Comparison of ENCODE assay signal across 8 cellular contexts in the genomic region with DNA sequence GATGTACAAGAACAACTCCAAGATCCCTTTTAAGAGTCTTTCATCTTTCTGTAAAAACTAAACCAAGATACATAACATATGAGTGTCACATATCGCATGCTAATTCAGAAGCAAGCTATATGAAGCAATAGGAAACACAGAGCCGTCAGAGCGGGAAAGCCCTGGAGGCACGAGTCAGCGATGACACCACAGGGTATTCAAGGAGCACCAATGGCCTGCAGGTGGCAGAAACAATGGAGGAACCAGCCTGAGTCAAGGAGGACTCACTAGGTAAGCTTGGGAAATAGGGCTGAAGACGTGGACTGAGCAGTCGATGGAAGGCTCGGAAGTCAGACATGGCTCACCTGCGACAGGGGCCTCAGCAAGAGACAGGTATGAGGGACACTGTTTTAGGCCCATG.
DNase-seq lines count a peak whose midpoint lies in the region; ATAC-seq and TF ChIP-seq lines count a peak whose summit lies in the region.

No MANE protein-coding gene starts in this region.

- no peak overlapping the region for H2AFZ ChIP-seq in GM23338

- intact Hi-C loops in mucosa of descending colon (cut with DNase I, micrococcal nuclease) = no loop called here

- DNase-seq in GM23338 (ENCODE audit: low spot score) = peak; percentile 59
- peak; percentile 56 for DNase-seq in SIG-M5 (lab: John Stamatoyannopoulos, UW)
- DNase-seq in adipocyte (ENCODE audit: low read depth) = peak; percentile 37
- peak in 1 of 3 donors; percentile 64 for DNase-seq in mucosa of descending colon
- no peak for DNase-seq in DMS153 treated with DMSO at 0.1 percent for 48 hours (lab: John Stamatoyannopoulos, UW; ENCODE audit: unreplicated experiment)
- no peak for DNase-seq in G401 (ENCODE audit: low spot score)

- in situ Hi-C loops in G401 (cut with HindIII; ENCODE audit: low sequenced_read_pairs) = no loop called here

- H3K4me2 ChIP-seq in GM23338 = peak overlapping the region; percentile 27; the same call in 1 of the 2 replicates

- H4K20me1 ChIP-seq in GM23338 (replicated peaks; ENCODE audit: insufficient read depth) = peaks cover 6% of the 10 kb centered on the region

- H3K27me3 ChIP-seq in GM23338 (ENCODE audit: insufficient read depth) (no peaks in the 10 kb centered on the region), adipocyte (replicated peaks; ENCODE audit: control insufficient read depth, insufficient read depth, low read length) (no peaks in the 10 kb centered on the region)

- no peak overlapping the region for H3K4me3 ChIP-seq in GM23338
- H3K4me3 ChIP-seq in adipocyte (ENCODE audit: low read length) = no peak overlapping the region
- H3K4me3 ChIP-seq in mucosa of descending colon = no peak overlapping the region

- no peaks in the 10 kb centered on the region; the same call in 2 of the 3 replicates for H3K36me3 Mint-ChIP-seq in GM23338 (ENCODE audit: low read depth)

- no peaks in the 10 kb centered on the region for H3K9me2 ChIP-seq in GM23338 (ENCODE audit: insufficient read depth)

- peaks cover 23% of the 10 kb centered on the region for H3K4me1 ChIP-seq in GM23338 (ENCODE audit: insufficient read depth)
- H3K4me1 ChIP-seq in adipocyte (ENCODE audit: control insufficient read depth, insufficient read depth, low read length) = peaks cover 17% of the 10 kb centered on the region
- peaks cover 24% of the 10 kb centered on the region for H3K4me1 ChIP-seq in mucosa of descending colon (ENCODE audit: low read depth)

- H3F3A ChIP-seq in GM23338 (replicated peaks; ENCODE audit: low read depth) = no peaks in the 10 kb centered on the region

- no peak overlapping the region for H3K4me3 Mint-ChIP-seq in GM23338

- H3K79me2 ChIP-seq in GM23338 (replicated peaks; ENCODE audit: insufficient read depth) = peaks cover 28% of the 10 kb centered on the region

- H3K4me1 Mint-ChIP-seq in GM23338 = peaks cover 54% of the 10 kb centered on the region

- H3K36me3 ChIP-seq in GM23338 (ENCODE audit: insufficient read depth) (no peaks in the 10 kb centered on the region), adipocyte (ENCODE audit: control insufficient read depth, insufficient read depth, low read length, severe bottlenecking) (no peaks in the 10 kb centered on the region), mucosa of descending colon (ENCODE audit: low read depth) (no peaks in the 10 kb centered on the region)

- no peak overlapping the region for H3K27ac ChIP-seq in GM23338 (ENCODE audit: low read depth)

- H3K9ac ChIP-seq in adipocyte (ENCODE audit: low read length) = no peak overlapping the region

- peak; percentile 62 for ATAC-seq in GM23338
- ATAC-seq in mucosa of descending colon = peak; percentile 41
- ATAC-seq in HG03442 (IDR thresholded peaks at IDR 0.05; ENCODE audit: unreplicated experiment) = no peak
- ATAC-seq in GM21786 (IDR thresholded peaks at IDR 0.05; ENCODE audit: unreplicated experiment) = no peak

- no peak overlapping the region for H3K27ac Mint-ChIP-seq in GM23338

- no peaks in the 10 kb centered on the region for H3K9me3 Mint-ChIP-seq in GM23338

- peaks cover 8% of the 10 kb centered on the region for H3K27me3 Mint-ChIP-seq in GM23338 (ENCODE audit: insufficient read depth, low read depth, poor library complexity)

- TF ChIP-seq CTCF in GM23338 (conservative IDR thresholded peaks at IDR 0.05; ENCODE audit: low read depth in 2 of 2) = peak in 1 of 2 experiments; percentile 49; a peak in 2 of 4 replicates
- no peak for TF ChIP-seq CTCF in mucosa of descending colon (IDR thresholded peaks at IDR 0.05)

- H3K9me3 ChIP-seq in adipocyte (ENCODE audit: control insufficient read depth, low read length) = no peaks in the 10 kb centered on the region
- H3K9me3 ChIP-seq in mucosa of descending colon = no peaks in the 10 kb centered on the region

TF ChIP-seq in GM23338, 12 proteins besides CTCF, POLR2A, EP300 and RAD21:
- no peak for TF ChIP-seq POLR2AphosphoS5 (IDR thresholded peaks at IDR 0.05; ENCODE audit: low read depth)
- TF ChIP-seq CREB1 (CRISPR knock-in tag; IDR thresholded peaks at IDR 0.05; ENCODE audit: low read depth) = peak; percentile 67

Comparison
In these comparisons a context has a peak if more than half of its experiments do, and no peak if none do; other contexts are left out.
1. ATAC-seq: peak in GM23338 (single experiment) and mucosa of descending colon (single experiment); none in HG03442 (single experiment) and GM21786 (single experiment).
2. DNase-seq: peak in GM23338 (single experiment), SIG-M5 (single experiment) and adipocyte (single experiment); none in DMS153 treated with DMSO at 0.1 percent for 48 hours (single experiment) and G401 (single experiment).